Comparison of ENCODE assay signal across 11 cellular contexts in genomic region chr22:25656724-25657123, GRCh38.
DNase-seq lines count a peak whose midpoint lies in the region; ATAC-seq and TF ChIP-seq lines count a peak whose summit lies in the region.
"Had no signal": no experiment of that assay in that cellular context is flagged by ENCODE, and none has a peak within 500 bp of the region (broad histone marks: within the 10 kb centered on the region; RNA-seq: fewer than 3 reads in every experiment).

No MANE protein-coding gene starts in this region.

- no peak for TF ChIP-seq CTCF in SU-DHL-6 (IDR thresholded peaks at IDR 0.05; ENCODE audit: insufficient read depth, low read length, poor library complexity, severe bottlenecking)
- TF ChIP-seq CTCF in heart left ventricle (IDR thresholded peaks at IDR 0.05) = no peak

- H3K4me1 ChIP-seq in heart left ventricle (peaks cover 0 to 22% (median 7%) of the 10 kb centered on the region in 12 donors), right cardiac atrium (ENCODE audit: control insufficient read depth, insufficient read depth, low read length) (no peaks in the 10 kb centered on the region)

- H2AFZ ChIP-seq in SU-DHL-6 (ENCODE audit: low read depth, low read length, severe bottlenecking) = peak overlapping the region; percentile 4

- H4K20me1 ChIP-seq in SU-DHL-6 (ENCODE audit: low read depth, low read length) = no peaks in the 10 kb centered on the region

- ATAC-seq in GM18505 (IDR thresholded peaks at IDR 0.05; ENCODE audit: unreplicated experiment) (peak; percentile 79), GM21390 (IDR thresholded peaks at IDR 0.05; ENCODE audit: unreplicated experiment) (peak; percentile 84), HG03175 (IDR thresholded peaks at IDR 0.05; ENCODE audit: unreplicated experiment) (peak; percentile 88), heart left ventricle (no peak), right cardiac atrium (no peak)
- ATAC-seq: foreskin keratinocyte had no signal

- peak overlapping the region; percentile 34 for H3K4me2 ChIP-seq in SU-DHL-6 (ENCODE audit: low read depth, low read length, poor library complexity, severe bottlenecking)

- no peaks in the 10 kb centered on the region for H3F3A ChIP-seq in SU-DHL-6 (ENCODE audit: insufficient read depth)

- H3K9ac ChIP-seq in SU-DHL-6 (ENCODE audit: low read length) = no peak overlapping the region

- TF ChIP-seq POLR2A in GM18505 (IDR thresholded peaks at IDR 0.05; ENCODE audit: borderline replicate concordance, extremely low read depth, insufficient read depth, insufficient read length) (no peak), heart left ventricle (IDR thresholded peaks at IDR 0.05) (no peak)

- H3K27me3 ChIP-seq in SU-DHL-6 (ENCODE audit: low read length) (no peaks in the 10 kb centered on the region), heart left ventricle (no peaks in the 10 kb centered on the region), right cardiac atrium (ENCODE audit: control insufficient read depth, insufficient read depth) (no peaks in the 10 kb centered on the region)
- H3K27me3 ChIP-seq: foreskin keratinocyte had no signal

- H3K9me3 ChIP-seq in SU-DHL-6 (ENCODE audit: insufficient read depth, low read length) = no peaks in the 10 kb centered on the region
- H3K9me3 ChIP-seq in heart left ventricle = no peaks in the 10 kb centered on the region
- no peaks in the 10 kb centered on the region for H3K9me3 ChIP-seq in right cardiac atrium (ENCODE audit: control insufficient read depth, low read length)

- peak overlapping the region; percentile 63 for H3K27ac ChIP-seq in SU-DHL-6 (ENCODE audit: low read depth, low read length)
- H3K27ac ChIP-seq in heart left ventricle = no peak overlapping the region
- no peak overlapping the region for H3K27ac ChIP-seq in right cardiac atrium (ENCODE audit: low read length)
- H3K27ac ChIP-seq: foreskin keratinocyte had no signal

- H3K36me3 ChIP-seq in SU-DHL-6 (ENCODE audit: low read length) = no peaks in the 10 kb centered on the region
- no peaks in the 10 kb centered on the region for H3K36me3 ChIP-seq in heart left ventricle

- H3K79me2 ChIP-seq in SU-DHL-6 (ENCODE audit: insufficient read depth, low read length) = no peaks in the 10 kb centered on the region

- no peaks in the 10 kb centered on the region for H3K9me2 ChIP-seq in SU-DHL-6 (replicated peaks; ENCODE audit: insufficient read depth, low read length)

- H3K4me3 ChIP-seq in SU-DHL-6 (ENCODE audit: insufficient read depth, low read length, poor library complexity, severe bottlenecking) (no peak overlapping the region), heart left ventricle (no peak overlapping the region), right cardiac atrium (ENCODE audit: low read length) (no peak overlapping the region)

- DNase-seq in heart left ventricle (no peak), GM19238 (ENCODE audit: insufficient read length, low spot score) (no peak), HPDE6-E6E7 (ENCODE audit: extremely low spot score) (no peak), right cardiac atrium (no peak)
- DNase-seq: C1 segment of cervical spinal cord, foreskin keratinocyte, NCI-H524 had no signal

- intact Hi-C loops in heart left ventricle (cut with DNase I) (no loop called here), right cardiac atrium (cut with DNase I) (no loop called here)

Comparison
In these comparisons a context has a peak if more than half of its experiments do, and no peak if none do; other contexts are left out.
1. ATAC-seq: peak in GM18505 (single experiment), GM21390 (single experiment) and HG03175 (single experiment); none in heart left ventricle (0 of 4) and right cardiac atrium (0 of 2).